ENCODE assay signal across 15 cellular contexts in the genomic region with DNA sequence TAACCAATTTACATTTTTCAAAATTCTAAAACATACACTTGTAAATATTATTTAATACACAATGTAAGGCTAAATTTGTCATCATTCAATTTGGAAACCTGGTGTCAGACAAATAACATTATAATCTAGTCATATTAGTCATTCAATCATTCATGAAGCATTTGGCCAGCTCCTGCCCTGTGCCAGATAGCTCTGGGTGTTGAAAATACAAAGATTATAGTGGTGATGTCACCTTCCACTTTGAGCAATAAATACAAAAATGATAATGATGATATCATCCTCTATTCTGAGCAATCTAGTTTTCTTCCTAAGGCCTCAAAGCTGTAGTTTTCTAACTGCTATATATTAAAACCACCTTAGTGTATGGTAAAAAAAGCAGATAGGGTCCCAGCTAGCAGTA. TPM values are rescaled to one million over a fixed set of nuclear protein-coding genes. Genes with fewer than 3 reads are reported as not detected.
A peak's percentile ranks its signal among the peaks of the same experiment; 100 is the strongest.
DNase-seq lines count a peak whose midpoint lies in the region; ATAC-seq, FAIRE-seq and TF ChIP-seq lines count a peak whose summit lies in the region.
"Had no signal": no experiment of that assay in that cellular context is flagged by ENCODE, and none has a peak within 500 bp of the region (broad histone marks: within the 10 kb centered on the region; RNA-seq: fewer than 3 reads in every experiment).

No MANE protein-coding gene starts in this region.

- H3K4me2 ChIP-seq in GM12878 (ENCODE audit: control insufficient read depth, insufficient read depth) (no peak overlapping the region), keratinocyte (ENCODE audit: control insufficient read depth, extremely low read depth, insufficient read depth, low read depth, low read length) (no peak overlapping the region)

- H3K27ac ChIP-seq in GM12878 (ENCODE audit: control insufficient read depth, insufficient read depth), result no peak overlapping the region
- H3K27ac ChIP-seq in keratinocyte (ENCODE audit: control insufficient read depth, insufficient read depth, low read length), result peak overlapping the region; percentile 5
- no peak overlapping the region for H3K27ac ChIP-seq in esophagus squamous epithelium
- H3K27ac ChIP-seq in substantia nigra (ENCODE audit: low read depth, low read length, poor library complexity, severe bottlenecking), result no peak overlapping the region
- H3K27ac ChIP-seq: coronary artery had no signal

- no peaks in the 10 kb centered on the region for H3K27me3 Mint-ChIP-seq in WTC11 (ENCODE audit: low read depth)
- H3K27me3 Mint-ChIP-seq: activated CD8-positive, alpha-beta memory T cell treated with anti-CD3 and anti-CD28 coated beads, Interleukin-2, amount 10 ng/mL, durations not matched to agents 7 days and 5 days had no signal

- peak; percentile 55 for DNase-seq in AG10803 (ENCODE audit: low read depth)
- DNase-seq in H54 (ENCODE audit: insufficient read length, low spot score), result no peak
- DNase-seq in GM12878 (ENCODE audit: low read depth, low spot score), result no peak
- DNase-seq in keratinocyte (ENCODE audit: low read depth, low spot score), result no peak
- no peak for DNase-seq in NCI-H2227 (lab: John Stamatoyannopoulos, UW; ENCODE audit: unreplicated experiment)
- no peak for DNase-seq in esophagus squamous epithelium (lab: John Stamatoyannopoulos, UW)
- no peak for DNase-seq in substantia nigra (lab: John Stamatoyannopoulos, UW)
- no peak for DNase-seq in WTC11 (ENCODE audit: low spot score)
- DNase-seq: activated CD8-positive, alpha-beta memory T cell treated with anti-CD3 and anti-CD28 coated beads, Interleukin-2, amount 10 ng/mL, durations not matched to agents 7 days and 5 days; islet precursor cell; Kasumi-1; NCI-H510A; stimulated activated CD4-positive, alpha-beta T cell treated with anti-CD3 and anti-CD28 coated beads, Interleukin-4, amount 100 ng/mL, for 4 hours had no signal

- H3K27ac Mint-ChIP-seq in WTC11, result no peak overlapping the region
- H3K27ac Mint-ChIP-seq: activated CD8-positive, alpha-beta memory T cell treated with anti-CD3 and anti-CD28 coated beads, Interleukin-2, amount 10 ng/mL, durations not matched to agents 7 days and 5 days had no signal

- no peaks in the 10 kb centered on the region for H3K27me3 ChIP-seq in GM12878 (replicated peaks in 1 of 2; ENCODE audit: control insufficient read depth in 2 of 2, insufficient read depth in 2 of 2, low read length in 1 of 2)
- H3K27me3 ChIP-seq in keratinocyte (ENCODE audit: control insufficient read depth, extremely low read depth, insufficient read depth, low read length), result no peaks in the 10 kb centered on the region
- H3K27me3 ChIP-seq in esophagus squamous epithelium, result no peaks in the 10 kb centered on the region

- H3K79me2 ChIP-seq in GM12878 (ENCODE audit: control insufficient read depth, insufficient read depth, low read length), result peaks cover 69% of the 10 kb centered on the region
- peaks cover 96% of the 10 kb centered on the region for H3K79me2 ChIP-seq in keratinocyte (ENCODE audit: control insufficient read depth, insufficient read depth, low read length)

- ATAC-seq in GM12878, result peak; percentile 56
- ATAC-seq in WTC11, result no peak
- ATAC-seq: activated CD8-positive, alpha-beta memory T cell treated with anti-CD3 and anti-CD28 coated beads, Interleukin-2, amount 10 ng/mL, durations not matched to agents 7 days and 5 days; HCT116 had no signal

- H3K36me3 ChIP-seq in GM12878 (ENCODE audit: control insufficient read depth in 2 of 2, insufficient read depth in 2 of 2, low read length in 1 of 2), result no peaks in the 10 kb centered on the region; a peak in 1 of 4 replicates
- peaks cover 0 to 1% of the 10 kb centered on the region in 2 experiments for H3K36me3 ChIP-seq in keratinocyte (ENCODE audit: control insufficient read depth in 2 of 2, extremely low read depth in 1 of 2, insufficient read depth in 2 of 2, low read length in 2 of 2)
- H3K36me3 ChIP-seq in esophagus squamous epithelium, result peaks cover 0 to 9% (median 0%) of the 10 kb centered on the region in 3 donors

- in situ Hi-C loops in GM12878 (cut with MboI), result no loop called here

- no peak for TF ChIP-seq CTCF in AG10803 (conservative IDR thresholded peaks at IDR 0.05; ENCODE audit: low read length)
- TF ChIP-seq CTCF in GM12878 (IDR thresholded peaks at IDR 0.05 in 2 of 3, conservative IDR thresholded peaks at IDR 0.05 in 1 of 3; ENCODE audit: control insufficient read depth in 2 of 3, extremely low read depth in 1 of 3, insufficient read depth in 1 of 3, low read depth in 3 of 3, low read length in 3 of 3), result no peak
- no peak for TF ChIP-seq CTCF in keratinocyte (optimal IDR thresholded peaks at IDR 0.05 in 1 of 3, IDR thresholded peaks at IDR 0.05 in 1 of 3, conservative IDR thresholded peaks at IDR 0.05 in 1 of 3; ENCODE audit: extremely low read depth in 1 of 3, insufficient read depth in 2 of 3, low read length in 3 of 3)
- TF ChIP-seq CTCF in esophagus squamous epithelium (IDR thresholded peaks at IDR 0.05), result no peak
- TF ChIP-seq CTCF in WTC11 (IDR thresholded peaks at IDR 0.05), result no peak

- FAIRE-seq in H54 (lab: Jason Lieb, UNC) (peak; percentile 11), GM12878 (lab: Jason Lieb, UNC) (no peak), keratinocyte (lab: Jason Lieb, UNC) (no peak)

- RAD21 ChIA-PET in GM12878 (lab: Charles Lee; ENCODE audit: unreplicated experiment), result no interaction called here

- dilution Hi-C loops in keratinocyte (cut with MboI; ENCODE audit: extremely low pct_ligation_motif_present, low sequenced_read_pairs), result no loop called here

- H3K4me3 Mint-ChIP-seq in WTC11, result no peak overlapping the region
- H3K4me3 Mint-ChIP-seq: activated CD8-positive, alpha-beta memory T cell treated with anti-CD3 and anti-CD28 coated beads, Interleukin-2, amount 10 ng/mL, durations not matched to agents 7 days and 5 days had no signal

- peaks cover 2% of the 10 kb centered on the region; the same call in 1 of the 3 replicates for H3K9me3 ChIP-seq in GM12878 (replicated peaks; ENCODE audit: control insufficient read depth, insufficient read depth, low read length)
- no peaks in the 10 kb centered on the region for H3K9me3 ChIP-seq in keratinocyte (ENCODE audit: control insufficient read depth, low read depth, low read length)
- no peaks in the 10 kb centered on the region for H3K9me3 ChIP-seq in esophagus squamous epithelium

- H3K4me1 Mint-ChIP-seq in WTC11, result peaks cover 10% of the 10 kb centered on the region

- SMC1A ChIA-PET in GM12878 (lab: Charles Lee; ENCODE audit: uncharacterized antibody, unreplicated experiment), result interaction anchor here (1.5 to 1.6 kb wide), 2 partner anchors 10 to 12 kb away, joined by 5 to 7 read pairs; no protein-coding TSS in a partner anchor

- H3K9me1 ChIP-seq in keratinocyte (ENCODE audit: control insufficient read depth, extremely low read depth, insufficient read depth, low read length), result peaks cover 2% of the 10 kb centered on the region

- no peaks in the 10 kb centered on the region for H3K4me1 ChIP-seq in GM12878 (ENCODE audit: control insufficient read depth, insufficient read depth, low read length)
- peaks cover 12% of the 10 kb centered on the region for H3K4me1 ChIP-seq in keratinocyte (ENCODE audit: control insufficient read depth, extremely low read depth, insufficient read depth, low read length)
- peaks cover 0 to 16% (median 9%) of the 10 kb centered on the region in 3 donors for H3K4me1 ChIP-seq in esophagus squamous epithelium

- CTCF ChIA-PET in GM12878 (lab: Yijun Ruan, JAX), result interaction anchor here (1.9 kb wide), 1 partner anchor 10 kb away, joined by 7 read pairs; no protein-coding TSS in a partner anchor
- CTCF ChIA-PET in WTC11 (lab: Charles Lee), result no interaction called here

- no peaks in the 10 kb centered on the region for H3K9me3 Mint-ChIP-seq in WTC11

- no peaks in the 10 kb centered on the region for H4K20me1 ChIP-seq in GM12878 (ENCODE audit: control insufficient read depth, insufficient read depth)
- peaks cover 7% of the 10 kb centered on the region for H4K20me1 ChIP-seq in keratinocyte (ENCODE audit: control insufficient read depth, extremely low read depth, insufficient read depth, low read length)

- no peak overlapping the region for H3K9ac ChIP-seq in GM12878 (ENCODE audit: control insufficient read depth, insufficient read depth, low read length)
- no peak overlapping the region for H3K9ac ChIP-seq in keratinocyte (ENCODE audit: control insufficient read depth, extremely low read depth, insufficient read depth, low read length)

- BruUV-seq in GM12878 (replicated peaks; lab: Mats Ljungman, UMichigan), result no TSS peak

- H2AFZ ChIP-seq in GM12878 (ENCODE audit: control insufficient read depth, low read depth, low read length), result no peak overlapping the region
- H2AFZ ChIP-seq in keratinocyte (ENCODE audit: control insufficient read depth, low read length), result no peak overlapping the region

- H3K4me3 ChIP-seq in AG10803 (ENCODE audit: low read length), result no peak overlapping the region
- no peak overlapping the region for H3K4me3 ChIP-seq in GM12878
- H3K4me3 ChIP-seq in keratinocyte (ENCODE audit: control insufficient read depth in 2 of 3, extremely low read depth in 1 of 3, insufficient read depth in 2 of 3, low read depth in 1 of 3, low read length in 3 of 3), result no peak overlapping the region
- no peak overlapping the region for H3K4me3 ChIP-seq in esophagus squamous epithelium
- H3K4me3 ChIP-seq: coronary artery had no signal

- POLR2A ChIA-PET in GM12878 (lab: Charles Lee), result interaction anchor here (0.6 to 1.7 kb wide), 2 partner anchors 10 to 54 kb away, joined by 3 read pairs; no protein-coding TSS in a partner anchor
- POLR2A ChIA-PET in WTC11 (lab: Charles Lee), result no interaction called here

- TF ChIP-seq POLR2A in H54 (IDR thresholded peaks at IDR 0.05; ENCODE audit: low read depth, low read length), result no peak
- TF ChIP-seq POLR2A in GM12878 (IDR thresholded peaks at IDR 0.05; ENCODE audit: low read depth, low read length), result no peak
- TF ChIP-seq POLR2A in esophagus squamous epithelium (IDR thresholded peaks at IDR 0.05), result no peak

- TF ChIP-seq RAD21 in GM12878 (IDR thresholded peaks at IDR 0.05; ENCODE audit: insufficient read depth, low read depth, low read length), result no peak

- intact Hi-C loops in GM12878 (cut with micrococcal nuclease; ENCODE audit: unreplicated experiment) (no loop called here), esophagus squamous epithelium (cut with DNase I) (no loop called here)

- no peaks in the 10 kb centered on the region for H3K36me3 Mint-ChIP-seq in WTC11

- TF ChIP-seq EP300 in GM12878 (IDR thresholded peaks at IDR 0.05; ENCODE audit: borderline replicate concordance in 1 of 2, control insufficient read depth in 1 of 2, low read depth in 2 of 2, low read length in 2 of 2), result no peak

RNA-seq across cellular contexts. Expression of gene MEMO1, which starts 23.4 kb away (rescaled TPM):
- total RNA-seq in GM12878 (2013; cell fraction: nucleolus; rRNA removed), result 61.0 and 68.9 TPM in 2 replicates
- total RNA-seq in GM12878 (2014; rRNA removed) (39.5 and 39.8 TPM in 2 replicates), GM12878 (2014; rRNA removed; fragmentation: Illumina TruSeq; extraction: Trizol) (62.6 and 66.1 TPM in 2 replicates), GM12878 (2021) (66.7 and 68.4 TPM in 2 replicates), esophagus squamous epithelium (10 to 100 TPM; 32.1 to 61.7 (median 45.0) TPM), WTC11 (2021) (43.1 to 45.5 TPM (median 44.4 TPM) in 3 replicates)
- 37.4 TPM for polyA plus RNA-seq in GM12878 (2011; ENCODE audit: low read depth)
- polyA plus RNA-seq in GM12878 (2011; rRNA removed) (79.6 and 91.7 TPM in 2 replicates), GM12878 (2014; fragmentation: Illumina TruSeq; extraction: Trizol) (67.7 and 70.4 TPM in 2 replicates), GM12878 (2014; fragmentation: Nextera tagmentation; extraction: Ambion mirVana) (10 to 100 TPM; 73.9 to 99.1 TPM), GM12878 (2014; rRNA removed) (69.6 and 74.9 TPM in 2 replicates), GM12878 (2016; fragmentation: Nextera tagmentation; extraction: Ambion mirVana) (10 to 100 TPM; 68.2 to 79.9 TPM), keratinocyte (91.8 to 125 TPM (median 99.0 TPM) in 3 replicates)
- polyA plus RNA-seq in GM12878 (2011; cell fraction: cytosol; rRNA removed), result 37.9 and 50.4 TPM in 2 replicates
- polyA plus RNA-seq in GM12878 (2011; cell fraction: nucleus; rRNA removed), result 44.6 and 47.1 TPM in 2 replicates
- polyA plus RNA-seq in GM12878 (2012), result 42.1 and 51.1 TPM in 2 replicates
- 58.7 and 61.4 TPM in 2 replicates for polyA minus RNA-seq in GM12878 (2011; rRNA and poly(A)+ RNA removed)
- polyA minus RNA-seq in GM12878 (2011; cell fraction: cytosol; rRNA and poly(A)+ RNA removed), result 21.1 and 23.0 TPM in 2 replicates
- 24.7 and 40.9 TPM in 2 replicates for polyA minus RNA-seq in GM12878 (2011; cell fraction: nucleus; rRNA and poly(A)+ RNA removed)
- 26.0 TPM for polyA plus RNA-seq in keratinocyte (2011; ENCODE audit: low read depth)
- polyA plus RNA-seq in keratinocyte (2011; cell fraction: cytosol; rRNA removed), result 74.3 and 117 TPM in 2 replicates
- 58.5 and 62.5 TPM in 2 replicates for polyA plus RNA-seq in keratinocyte (2011; cell fraction: nucleus; rRNA removed)
- polyA plus RNA-seq in keratinocyte (2012; ENCODE audit: low replicate concordance), result 45.5 and 71.4 TPM in 2 replicates
- 23.4 to 83.0 TPM (median 80.7 TPM) in 3 replicates for polyA minus RNA-seq in keratinocyte
- polyA minus RNA-seq in keratinocyte (2011; cell fraction: cytosol; rRNA and poly(A)+ RNA removed), result 45.8 TPM
- 34.2 and 61.7 TPM in 2 replicates for polyA minus RNA-seq in keratinocyte (2011; cell fraction: nucleus; rRNA and poly(A)+ RNA removed)

RNA-seq across cellular contexts. Expression of gene DPY30, which starts 52.2 kb away (rescaled TPM):
- total RNA-seq in GM12878 (2013; cell fraction: nucleolus; rRNA removed), result 15.5 and 23.9 TPM in 2 replicates
- total RNA-seq in GM12878 (2014; rRNA removed), result 45.8 and 55.9 TPM in 2 replicates
- 65.3 and 68.6 TPM in 2 replicates for total RNA-seq in GM12878 (2014; rRNA removed; fragmentation: Illumina TruSeq; extraction: Trizol)
- 50.3 and 55.9 TPM in 2 replicates for total RNA-seq in GM12878 (2021)
- 96.5 TPM for polyA plus RNA-seq in GM12878 (2011; ENCODE audit: low read depth)
- polyA plus RNA-seq in GM12878 (2011; rRNA removed), result 95.0 and 148 TPM in 2 replicates
- polyA plus RNA-seq in GM12878 (2011; cell fraction: cytosol; rRNA removed), result 45.6 and 58.0 TPM in 2 replicates
- polyA plus RNA-seq in GM12878 (2011; cell fraction: nucleus; rRNA removed), result 33.2 and 38.4 TPM in 2 replicates
- polyA plus RNA-seq in GM12878 (2012), result 72.7 and 80.4 TPM in 2 replicates
- 83.4 and 103 TPM in 2 replicates for polyA plus RNA-seq in GM12878 (2014; fragmentation: Illumina TruSeq; extraction: Trizol)
- 100 to 1,000 TPM; 287 to 307 TPM for polyA plus RNA-seq in GM12878 (2014; fragmentation: Nextera tagmentation; extraction: Ambion mirVana)
- polyA plus RNA-seq in GM12878 (2014; rRNA removed), result 49.9 and 63.9 TPM in 2 replicates
- polyA plus RNA-seq in GM12878 (2016; fragmentation: Nextera tagmentation; extraction: Ambion mirVana), result 100 to 1,000 TPM; 149 to 161 TPM
- polyA minus RNA-seq in GM12878 (2011; rRNA and poly(A)+ RNA removed), result 19.8 and 22.3 TPM in 2 replicates
- 11.8 and 13.4 TPM in 2 replicates for polyA minus RNA-seq in GM12878 (2011; cell fraction: cytosol; rRNA and poly(A)+ RNA removed)
- polyA minus RNA-seq in GM12878 (2011; cell fraction: nucleus; rRNA and poly(A)+ RNA removed), result 6.3 and 7.6 TPM in 2 replicates
- 76.9 to 117 TPM (median 96.1 TPM) in 3 replicates for polyA plus RNA-seq in keratinocyte
- polyA plus RNA-seq in keratinocyte (2011; ENCODE audit: low read depth), result 370 TPM
- 98.0 and 148 TPM in 2 replicates for polyA plus RNA-seq in keratinocyte (2011; cell fraction: cytosol; rRNA removed)
- polyA plus RNA-seq in keratinocyte (2011; cell fraction: nucleus; rRNA removed), result 37.4 and 60.3 TPM in 2 replicates
- polyA plus RNA-seq in keratinocyte (2012; ENCODE audit: low replicate concordance), result 96.0 and 126 TPM in 2 replicates
- polyA minus RNA-seq in keratinocyte, result 6.9 to 32.1 TPM (median 21.6 TPM) in 3 replicates
- 33.2 TPM for polyA minus RNA-seq in keratinocyte (2011; cell fraction: cytosol; rRNA and poly(A)+ RNA removed)
- polyA minus RNA-seq in keratinocyte (2011; cell fraction: nucleus; rRNA and poly(A)+ RNA removed), result 6.5 and 10.3 TPM in 2 replicates
- total RNA-seq in esophagus squamous epithelium, result 10 to 100 TPM; 53.0 to 58.2 (median 54.6) TPM
- total RNA-seq in WTC11 (2021), result 116 to 136 TPM (median 135 TPM) in 3 replicates
